ENCODE assay signal across 17 cellular contexts in genomic region chr15:55257014-55257670, GRCh38. TPM values are rescaled to one million over a fixed set of nuclear protein-coding genes. Genes with fewer than 3 reads are reported as not detected.
A peak's percentile ranks its signal among the peaks of the same experiment; 100 is the strongest.
DNase-seq lines count a peak whose midpoint lies in the region; ATAC-seq and TF ChIP-seq lines count a peak whose summit lies in the region.
"Had no signal": no experiment of that assay in that cellular context is flagged by ENCODE, and none has a peak within 500 bp of the region (broad histone marks: within the 10 kb centered on the region; RNA-seq: fewer than 3 reads in every experiment).

No MANE protein-coding gene starts in this region.

- H3K36me3 ChIP-seq in neuronal stem cell (replicated peaks in 1 of 2; ENCODE audit: control insufficient read depth in 2 of 2, insufficient read depth in 2 of 2, low read length in 2 of 2) = no peaks in the 10 kb centered on the region
- H3K36me3 ChIP-seq: gastroesophageal sphincter, right lobe of liver, WERI-Rb-1 had no signal

- H2AK5ac ChIP-seq in neuronal stem cell (ENCODE audit: low read depth, low read length) = no peak overlapping the region

- no peak overlapping the region for H2BK5ac ChIP-seq in neuronal stem cell (ENCODE audit: low read length)

- CTCF ChIA-PET in activated CD8-positive, alpha-beta memory T cell treated with anti-CD3 and anti-CD28 coated beads, Interleukin-2, amount 10 ng/mL, durations not matched to agents 7 days and 5 days (lab: Charles Lee) = interaction anchor here (0.9 to 1.8 kb wide), 9 partner anchors 10 to 39 kb away, joined by 3 to 10 read pairs (median 4); no protein-coding TSS in a partner anchor
- CTCF ChIA-PET in T-cell (lab: Charles Lee) = interaction anchor here (0.5 to 2.5 kb wide), 6 partner anchors 10 to 183 kb away, joined by 3 to 7 read pairs (median 4); no protein-coding TSS in a partner anchor

- H3K4me3 Mint-ChIP-seq in activated CD8-positive, alpha-beta memory T cell treated with anti-CD3 and anti-CD28 coated beads, Interleukin-2, amount 10 ng/mL, durations not matched to agents 7 days and 5 days = peak overlapping the region; percentile 22
- H3K4me3 Mint-ChIP-seq in T-cell = peak overlapping the region in 1 of 3 donors; percentile 86
- H3K4me3 Mint-ChIP-seq: mesothelial cell of epicardium had no signal

- H2BK15ac ChIP-seq in neuronal stem cell (ENCODE audit: low read length) = no peak overlapping the region

- TF ChIP-seq CTCF in astrocyte of the spinal cord (IDR thresholded peaks at IDR 0.05; ENCODE audit: low read depth, low read length) = no peak

- H3K9me3 Mint-ChIP-seq in activated CD8-positive, alpha-beta memory T cell treated with anti-CD3 and anti-CD28 coated beads, Interleukin-2, amount 10 ng/mL, durations not matched to agents 7 days and 5 days (ENCODE audit: low read depth) = no peaks in the 10 kb centered on the region
- no peaks in the 10 kb centered on the region for H3K9me3 Mint-ChIP-seq in T-cell

- H3K27me3 Mint-ChIP-seq in activated CD8-positive, alpha-beta memory T cell treated with anti-CD3 and anti-CD28 coated beads, Interleukin-2, amount 10 ng/mL, durations not matched to agents 7 days and 5 days = no peaks in the 10 kb centered on the region
- H3K27me3 Mint-ChIP-seq in T-cell = no peaks in the 10 kb centered on the region

- no peak for ATAC-seq in activated CD8-positive, alpha-beta memory T cell treated with anti-CD3 and anti-CD28 coated beads, Interleukin-2, amount 10 ng/mL, durations not matched to agents 7 days and 5 days
- no peak for ATAC-seq in T-cell (replicated peaks in 1 of 4)
- no peak for ATAC-seq in GM18858 (IDR thresholded peaks at IDR 0.05; ENCODE audit: unreplicated experiment)
- ATAC-seq: gastroesophageal sphincter had no signal

- H3K9ac ChIP-seq in neuronal stem cell (ENCODE audit: low read depth, low read length, poor library complexity) = no peak overlapping the region
- H3K9ac ChIP-seq: GM23248 had no signal

- no peak overlapping the region for H3K4me2 ChIP-seq in neuronal stem cell (ENCODE audit: insufficient read depth, low read length, poor library complexity, severe bottlenecking)

- no peaks in the 10 kb centered on the region for H3K79me1 ChIP-seq in neuronal stem cell (ENCODE audit: low read depth, low read length)

- POLR2A ChIA-PET in T-cell (lab: Charles Lee) = interaction anchor here in 1 of 2 donors (0.8 kb wide), 1 partner anchor 73 kb away, joined by 5 read pairs; no protein-coding TSS in a partner anchor

- H3K23ac ChIP-seq in neuronal stem cell (ENCODE audit: low read depth, low read length, poor library complexity) = no peak overlapping the region

- no peaks in the 10 kb centered on the region for H3K27me3 ChIP-seq in neuronal stem cell (ENCODE audit: control insufficient read depth in 3 of 3, insufficient read depth in 3 of 3, low read depth in 1 of 3, low read length in 3 of 3)
- H3K27me3 ChIP-seq: gastroesophageal sphincter, right lobe of liver, stomach, upper lobe of left lung had no signal

- H3K4me3 ChIP-seq in astrocyte of the spinal cord (ENCODE audit: low read depth, low read length) (no peak overlapping the region), neuronal stem cell (ENCODE audit: low read length in 2 of 2) (no peak overlapping the region)
- H3K4me3 ChIP-seq: gastroesophageal sphincter, GM23248, right lobe of liver, stomach, upper lobe of left lung had no signal

- no peak overlapping the region for H4K91ac ChIP-seq in neuronal stem cell (ENCODE audit: low read depth, low read length, poor library complexity)

- in situ Hi-C loops in astrocyte of the spinal cord (cut with HindIII; ENCODE audit: low sequenced_read_pairs) = no loop called here

- no peak overlapping the region for H3K18ac ChIP-seq in neuronal stem cell (ENCODE audit: low read length)

- H2BK120ac ChIP-seq in neuronal stem cell (ENCODE audit: low read depth, low read length) = no peak overlapping the region

- no peak overlapping the region for H3K14ac ChIP-seq in neuronal stem cell (ENCODE audit: low read length)

- H3K4ac ChIP-seq in neuronal stem cell (ENCODE audit: low read length) = no peak overlapping the region

- H3K36me3 Mint-ChIP-seq in activated CD8-positive, alpha-beta memory T cell treated with anti-CD3 and anti-CD28 coated beads, Interleukin-2, amount 10 ng/mL, durations not matched to agents 7 days and 5 days = peaks cover 52% of the 10 kb centered on the region
- H3K36me3 Mint-ChIP-seq in T-cell = peaks cover 11% of the 10 kb centered on the region

- H3K4me1 ChIP-seq in neuronal stem cell (ENCODE audit: control insufficient read depth in 2 of 2, insufficient read depth in 1 of 2, low read depth in 1 of 2, low read length in 2 of 2) = no peaks in the 10 kb centered on the region

- no peaks in the 10 kb centered on the region for H3K9me3 ChIP-seq in neuronal stem cell (replicated peaks in 1 of 2; ENCODE audit: control insufficient read depth in 2 of 2, insufficient read depth in 1 of 2, low read depth in 1 of 2, low read length in 2 of 2)
- H3K9me3 ChIP-seq: gastroesophageal sphincter, right lobe of liver, stomach, upper lobe of left lung had no signal

- H3K4me1 Mint-ChIP-seq in activated CD8-positive, alpha-beta memory T cell treated with anti-CD3 and anti-CD28 coated beads, Interleukin-2, amount 10 ng/mL, durations not matched to agents 7 days and 5 days = peaks cover 74% of the 10 kb centered on the region
- peaks cover 58 to 65% (median 61%) of the 10 kb centered on the region in 3 donors for H3K4me1 Mint-ChIP-seq in T-cell

- H3K27ac Mint-ChIP-seq in activated CD8-positive, alpha-beta memory T cell treated with anti-CD3 and anti-CD28 coated beads, Interleukin-2, amount 10 ng/mL, durations not matched to agents 7 days and 5 days = peak overlapping the region; percentile 91
- peak overlapping the region; percentile 54 to 97 for H3K27ac Mint-ChIP-seq in T-cell
- H3K27ac Mint-ChIP-seq: mesothelial cell of epicardium had no signal

- DNase-seq in activated CD8-positive, alpha-beta memory T cell treated with anti-CD3 and anti-CD28 coated beads, Interleukin-2, amount 10 ng/mL, durations not matched to agents 7 days and 5 days = no peak
- DNase-seq in activated CD8-positive, alpha-beta memory T cell treated with anti-CD3 and anti-CD28 coated beads, Interleukin-2, amount 50 U/mL, for 4 hours = no peak
- DNase-seq in T-cell = no peak
- peak; percentile 29 for DNase-seq in astrocyte of the spinal cord (ENCODE audit: low read depth, low spot score)
- DNase-seq in smooth muscle cell of the brain vasculature (ENCODE audit: low read depth, low spot score) = peak; percentile 17
- no peak for DNase-seq in AG08396 (ENCODE audit: low spot score)
- no peak for DNase-seq in neuronal stem cell (ENCODE audit: low spot score)
- DNase-seq: NCI-H1417 treated with DMSO at 0.1 percent for 48 hours, NCI-H2171 treated with DMSO at 0.1 percent for 48 hours, right lobe of liver, stomach, upper lobe of left lung, WERI-Rb-1 had no signal

- H4K8ac ChIP-seq in neuronal stem cell (ENCODE audit: low read depth, low read length) = no peak overlapping the region

- no peak overlapping the region for H2BK12ac ChIP-seq in neuronal stem cell (ENCODE audit: low read length)

- no peak overlapping the region for H3K27ac ChIP-seq in neuronal stem cell (replicated peaks; ENCODE audit: low read length)
- H3K27ac ChIP-seq: gastroesophageal sphincter, GM23248, WERI-Rb-1 had no signal

- H2AFZ ChIP-seq in neuronal stem cell (ENCODE audit: low read length) = no peak overlapping the region
- H2AFZ ChIP-seq: GM23248 had no signal

- no CpG with 5 or more reads among the region's 1 CpG for WGBS in neuronal stem cell (ENCODE audit: extremely low coverage in 2 of 2, insufficient read length in 2 of 2, insufficient replicate concordance in 1 of 2), 2 donors

RNA-seq across cellular contexts. Expression of gene RAB27A, which starts 32.5 kb away (rescaled TPM):
- total RNA-seq in activated CD8-positive, alpha-beta memory T cell treated with anti-CD3 and anti-CD28 coated beads, Interleukin-2, amount 10 ng/mL, durations not matched to agents 7 days and 5 days = 100 to 1,000 TPM; 136 to 149 TPM
- total RNA-seq in T-cell = 10 to 100 TPM; 29.7 to 47.2 (median 35.2) TPM
- 3.5 TPM for polyA plus RNA-seq in neuronal stem cell (2013, experiment 1 of 2)
- 3.4 TPM for polyA plus RNA-seq in neuronal stem cell (2013, experiment 2 of 2)

Comparison
In these comparisons a context has a peak if more than half of its experiments do, and no peak if none do; other contexts are left out.
1. DNase-seq: peak in astrocyte of the spinal cord (single experiment) and smooth muscle cell of the brain vasculature (single experiment); none in activated CD8-positive, alpha-beta memory T cell treated with anti-CD3 and anti-CD28 coated beads, Interleukin-2, amount 10 ng/mL, durations not matched to agents 7 days and 5 days (single experiment), activated CD8-positive, alpha-beta memory T cell treated with anti-CD3 and anti-CD28 coated beads, Interleukin-2, amount 50 U/mL, for 4 hours (single experiment), T-cell (0 of 34), AG08396 (single experiment) and neuronal stem cell (single experiment).